In the genomic region with DNA sequence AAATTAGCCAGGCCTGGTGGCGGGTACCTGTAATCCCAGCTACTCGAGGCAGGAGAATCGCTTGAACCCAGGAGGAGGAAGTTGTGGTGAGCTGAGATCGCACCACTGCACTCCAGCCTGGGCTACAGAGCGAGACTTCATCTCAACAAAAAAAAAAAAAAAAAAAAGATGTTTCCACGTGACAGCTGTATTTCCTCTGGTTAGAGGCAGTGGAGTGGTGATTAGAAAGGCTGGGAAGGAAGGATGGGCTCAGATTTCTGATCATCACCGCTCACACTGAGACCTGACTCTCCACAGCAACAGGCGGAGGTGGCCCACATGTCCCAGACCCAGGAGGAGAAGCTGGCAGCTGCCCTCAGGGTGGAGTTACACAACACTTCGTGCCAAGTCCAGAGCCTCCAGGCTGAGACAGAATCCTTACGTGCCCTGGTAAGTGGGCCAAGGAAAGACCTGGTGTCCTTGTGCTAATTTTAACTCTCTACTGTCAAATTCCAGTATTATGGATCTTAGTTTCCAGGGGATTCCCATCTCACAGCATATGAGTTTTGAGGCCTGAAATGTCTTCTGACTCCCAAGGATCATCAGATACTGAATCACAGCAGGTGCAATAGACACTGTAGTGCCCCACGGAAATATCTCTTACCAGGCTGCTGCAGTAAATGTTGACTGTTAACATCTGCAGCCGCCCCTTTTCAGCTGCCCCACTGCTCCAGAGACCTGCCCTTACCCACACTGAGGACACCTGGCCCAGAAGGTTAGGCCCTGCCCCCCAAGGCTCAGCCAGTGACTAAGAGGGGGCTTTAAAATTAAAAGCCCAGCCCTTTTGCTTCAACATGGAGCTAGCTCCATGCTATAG, we compare ENCODE assay signal across 13 cellular contexts.
A peak's percentile ranks its signal among the peaks of the same experiment; 100 is the strongest.
DNase-seq lines count a peak whose midpoint lies in the region; ATAC-seq and TF ChIP-seq lines count a peak whose summit lies in the region.
"Had no signal": no experiment of that assay in that cellular context is flagged by ENCODE, and none has a peak within 500 bp of the region (broad histone marks: within the 10 kb centered on the region; RNA-seq: fewer than 3 reads in every experiment).

No MANE protein-coding gene starts in this region.

- H3K27ac ChIP-seq in mucosa of rectum (ENCODE audit: low read depth in 2 of 2, low read length in 2 of 2), result peak overlapping the region; percentile 20 to 62
- no peak overlapping the region for H3K27ac ChIP-seq in ascending aorta
- H3K27ac ChIP-seq: heart right ventricle had no signal

- H3K36me3 ChIP-seq in mucosa of rectum (ENCODE audit: control insufficient read depth in 2 of 2, insufficient read depth in 2 of 2, low read length in 2 of 2) (no peaks in the 10 kb centered on the region), ascending aorta (no peaks in the 10 kb centered on the region)
- H3K36me3 ChIP-seq: heart right ventricle had no signal

- H3K4me3 ChIP-seq in GM12864 (ENCODE audit: low read depth, low read length), result peak overlapping the region; percentile 40
- no peak overlapping the region for H3K4me3 ChIP-seq in mucosa of rectum (ENCODE audit: low read length in 2 of 2)
- no peak overlapping the region for H3K4me3 ChIP-seq in ascending aorta
- H3K4me3 ChIP-seq: heart right ventricle, smooth muscle cell had no signal

- TF ChIP-seq CTCF in GM12864 (IDR thresholded peaks at IDR 0.05; ENCODE audit: low read depth, low read length, missing control alignments) (no peak), ascending aorta (IDR thresholded peaks at IDR 0.05) (no peak)

- DNase-seq in GM12864 (ENCODE audit: low read depth), result no peak
- DNase-seq in NCI-H2029 treated with DMSO at 0.1 percent for 48 hours (lab: John Stamatoyannopoulos, UW), result peak; percentile 63
- no peak for DNase-seq in ascending aorta (ENCODE audit: low spot score in 2 of 2)
- DNase-seq in NCI-H1436 treated with DMSO at 0.1 percent for 48 hours (lab: John Stamatoyannopoulos, UW), result no peak
- no peak for DNase-seq in NCI-H1694 (lab: John Stamatoyannopoulos, UW)
- DNase-seq: activated CD4-positive, alpha-beta T cell treated with anti-CD3 and anti-CD28 coated beads for 4 hours; effector CD4-positive, alpha-beta T cell; NCI-H1930 had no signal

- H3K27me3 ChIP-seq in mucosa of rectum (ENCODE audit: control insufficient read depth in 2 of 2, insufficient read depth in 2 of 2, low read length in 2 of 2) (no peaks in the 10 kb centered on the region), ascending aorta (no peaks in the 10 kb centered on the region)

- ATAC-seq in GM21529 (IDR thresholded peaks at IDR 0.05; ENCODE audit: unreplicated experiment), result peak; percentile 33
- no peak for ATAC-seq in HG03196 (IDR thresholded peaks at IDR 0.05; ENCODE audit: unreplicated experiment)

- peaks cover 3 to 6% of the 10 kb centered on the region in 2 donors for H3K4me1 ChIP-seq in mucosa of rectum (ENCODE audit: control insufficient read depth in 2 of 2, insufficient read depth in 2 of 2, low read length in 2 of 2)
- peaks cover 0 to 2% of the 10 kb centered on the region in 2 donors for H3K4me1 ChIP-seq in ascending aorta

- no peak overlapping the region for H3K9ac ChIP-seq in mucosa of rectum (ENCODE audit: low read depth in 1 of 2, low read length in 2 of 2)

- intact Hi-C loops in ascending aorta (cut with DNase I), result no loop called here

- no peaks in the 10 kb centered on the region for H3K9me3 ChIP-seq in mucosa of rectum (ENCODE audit: control insufficient read depth in 2 of 2, low read length in 2 of 2)
- no peaks in the 10 kb centered on the region for H3K9me3 ChIP-seq in ascending aorta
- H3K9me3 ChIP-seq: heart right ventricle had no signal

Comparison
In these comparisons a context has a peak if more than half of its experiments do, and no peak if none do; other contexts are left out.
1. H3K27ac ChIP-seq: peak in mucosa of rectum (2 of 2); none in ascending aorta (0 of 2).